Comparison of ENCODE assay signal across 16 cellular contexts in genomic region chr12:81070846-81071245, GRCh38.
"Had no signal": no experiment of that assay in that cellular context is flagged by ENCODE, and none has a peak within 500 bp of the region (broad histone marks: within the 10 kb centered on the region; RNA-seq: fewer than 3 reads in every experiment).

No MANE protein-coding gene starts in this region.

- ATAC-seq: gastrocnemius medialis; heart right ventricle; lower lobe of right lung; natural killer cell; right cardiac atrium; stimulated activated effector memory CD8-positive, alpha-beta T cell treated with anti-CD3 and anti-CD28 coated beads, Interleukin-12 subunit alpha, Interleukin-12 subunit beta, amount 100 ng/mL, for 72 hours had no signal

- H3K27ac ChIP-seq: esophagus squamous epithelium, gastrocnemius medialis, heart right ventricle, left ventricle myocardium inferior, lower lobe of right lung, testis, transverse colon had no signal

- H3K4me3 ChIP-seq: esophagus squamous epithelium, gastrocnemius medialis, heart right ventricle, left ventricle myocardium inferior, lower lobe of right lung, smooth muscle cell, testis, transverse colon had no signal

- H3K36me3 ChIP-seq: esophagus squamous epithelium, gastrocnemius medialis, heart right ventricle, left ventricle myocardium inferior, lower lobe of right lung, transverse colon had no signal

- H3K9me3 ChIP-seq: esophagus squamous epithelium, gastrocnemius medialis, left ventricle myocardium inferior, lower lobe of right lung, testis, transverse colon had no signal

- H3K4me2 ChIP-seq: smooth muscle cell had no signal

- DNase-seq: esophagus squamous epithelium; gastrocnemius medialis; heart right ventricle; hypothalamus; left ventricle myocardium inferior; lower lobe of right lung; natural killer cell; right cardiac atrium; stimulated activated CD4-positive, alpha-beta T cell treated with anti-CD3 and anti-CD28 coated beads, Interleukin-2, amount 100 ng/mL, for 48 hours; stimulated activated CD8-positive, alpha-beta memory T cell treated with anti-CD3 and anti-CD28 coated beads, Interleukin-4, amount 100 ng/mL, for 48 hours; testis; transverse colon had no signal

- H3K4me1 ChIP-seq: esophagus squamous epithelium, gastrocnemius medialis, heart right ventricle, left ventricle myocardium inferior, lower lobe of right lung, testis, transverse colon had no signal

- H3K27me3 ChIP-seq: esophagus squamous epithelium, gastrocnemius medialis, heart right ventricle, testis, transverse colon had no signal

- FAIRE-seq: colon, keratinocyte had no signal
